Comparison of ENCODE assay signal across 8 cellular contexts in the genomic region with DNA sequence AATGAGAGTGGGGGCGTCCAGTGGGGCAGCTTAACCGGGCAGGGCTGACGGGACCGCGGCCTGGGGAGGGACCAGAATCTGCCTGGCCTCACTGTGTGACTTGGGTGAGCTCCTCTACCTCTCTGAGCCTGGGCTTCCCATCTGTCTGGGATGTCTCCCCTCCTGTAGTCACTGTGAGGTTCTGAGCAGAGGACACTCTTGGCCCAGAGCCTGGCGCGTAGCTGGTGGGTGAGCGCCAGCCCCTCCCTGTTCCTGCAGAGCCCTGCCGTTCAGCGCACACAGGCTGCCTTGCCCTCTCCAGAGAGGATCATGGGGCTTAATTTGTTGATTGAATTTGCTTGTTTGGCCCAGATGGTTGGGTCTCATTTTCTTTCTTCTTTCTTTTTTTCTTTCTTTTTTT. TPM values are rescaled to one million over a fixed set of nuclear protein-coding genes. Genes with fewer than 3 reads are reported as not detected.
DNase-seq lines count a peak whose midpoint lies in the region; ATAC-seq and TF ChIP-seq lines count a peak whose summit lies in the region.
"Not testable (repeated sequence)": the region's sequence is repeated elsewhere in the genome, so short reads cannot be mapped to it uniquely, and the experiment has no call there.

No MANE protein-coding gene starts in this region.

- in situ Hi-C loops in transverse colon (cut with MboI; ENCODE audit: low pct_ligation_motif_present in 1 of 4, low pct_unique_long_range_greater_than_20kb in 1 of 4, low sequenced_read_pairs in 3 of 4) = not testable (repeated sequence)

- H3K9me3 ChIP-seq in BE2C, heart right ventricle, ovary, transverse colon: not testable (repeated sequence)

- H3K36me3 ChIP-seq in BE2C, heart right ventricle, ovary, transverse colon: not testable (repeated sequence)

- not testable (repeated sequence) for H3K27me3 ChIP-seq in BE2C, ovary, transverse colon
- peaks cover 0 to 11% (median 0%) of the 10 kb centered on the region in 7 donors for H3K27me3 ChIP-seq in heart right ventricle

- not testable (repeated sequence) for TF ChIP-seq POLR2A in ovary (IDR thresholded peaks at IDR 0.05); transverse colon (IDR thresholded peaks at IDR 0.05)

- WGBS in heart right ventricle, 2 donors = 60 to 73% methylated on average over 10 of the region's 10 CpGs
- WGBS in ovary, 3 donors = 4 to 35% (median 12%) methylated on average over 8 to 10 of the region's 10 CpGs
- WGBS in transverse colon (ENCODE audit: low coverage in 1 of 2), 2 donors = 44 to 46% methylated on average over 3 to 9 of the region's 10 CpGs

- not testable (repeated sequence) for TF ChIP-seq CTCF in BE2C (IDR thresholded peaks at IDR 0.05; ENCODE audit: low read depth, low read length); choroid plexus epithelial cell (conservative IDR thresholded peaks at IDR 0.05; ENCODE audit: low read depth, low read length); heart right ventricle (IDR thresholded peaks at IDR 0.05); ovary (IDR thresholded peaks at IDR 0.05); transverse colon (IDR thresholded peaks at IDR 0.05)

- TF ChIP-seq EP300 in ovary (IDR thresholded peaks at IDR 0.05); transverse colon (IDR thresholded peaks at IDR 0.05; ENCODE audit: low read depth): not testable (repeated sequence)

- H3K4me3 ChIP-seq in BE2C (ENCODE audit: low read depth, low read length); choroid plexus epithelial cell (ENCODE audit: low read depth, low read length); heart right ventricle; ovary; transverse colon: not testable (repeated sequence)

- peak; percentile 82 for DNase-seq in BE2C
- peak; percentile 82 for DNase-seq in NCI-H1694 (lab: John Stamatoyannopoulos, UW)
- DNase-seq in NCI-H345 (lab: John Stamatoyannopoulos, UW) = peak; percentile 13
- DNase-seq in SHP77 (lab: John Stamatoyannopoulos, UW) = peak; percentile 26 to 51
- peak; percentile 9 for DNase-seq in choroid plexus epithelial cell (ENCODE audit: low read depth)
- peak in 1 of 2 donors; percentile 63 for DNase-seq in heart right ventricle
- DNase-seq in ovary = peak; percentile 66 to 84 (median 76)
- DNase-seq in transverse colon = peak; percentile 45

- intact Hi-C loops in heart right ventricle (cut with DNase I); ovary (cut with DNase I); transverse colon (cut with DNase I; ENCODE audit: low total_unique reads): not testable (repeated sequence)

- peak; percentile 30 to 76 (median 66) for ATAC-seq in heart right ventricle

- H3K4me1 ChIP-seq in BE2C (peaks cover 11% of the 10 kb centered on the region), ovary (ENCODE audit: insufficient read depth) (peaks cover 10% of the 10 kb centered on the region), transverse colon (peaks cover 0 to 18% (median 6%) of the 10 kb centered on the region in 4 donors)
- not testable (repeated sequence) for H3K4me1 ChIP-seq in heart right ventricle

- not testable (repeated sequence) for H3K27ac ChIP-seq in heart right ventricle, ovary
- peak overlapping the region in 2 of 4 donors; percentile 41 to 60 for H3K27ac ChIP-seq in transverse colon

RNA-seq across cellular contexts. Expression of a gene that starts 7.2 kb away (rescaled TPM):
- 8.6 TPM for polyA plus RNA-seq in BE2C (2012; ENCODE audit: insufficient read depth, insufficient read length, low read depth)
- total RNA-seq in heart right ventricle (1 to 10 TPM in 9 of 10 donors, under 1 TPM in 1; 0.94 to 4.5 (median 1.9) TPM), ovary (1 to 10 TPM; 1.1 to 9.9 (median 2.2) TPM), transverse colon (10 to 100 TPM in 1 of 4 donors, 1 to 10 TPM in 2, under 1 TPM in 1; 0.60 to 36.3 (median 2.6) TPM)
- polyA plus RNA-seq in heart right ventricle (1 to 10 TPM; 4.4 to 5.3 TPM), ovary (1 to 10 TPM; 2.1 to 2.9 TPM)
